In the genomic region with DNA sequence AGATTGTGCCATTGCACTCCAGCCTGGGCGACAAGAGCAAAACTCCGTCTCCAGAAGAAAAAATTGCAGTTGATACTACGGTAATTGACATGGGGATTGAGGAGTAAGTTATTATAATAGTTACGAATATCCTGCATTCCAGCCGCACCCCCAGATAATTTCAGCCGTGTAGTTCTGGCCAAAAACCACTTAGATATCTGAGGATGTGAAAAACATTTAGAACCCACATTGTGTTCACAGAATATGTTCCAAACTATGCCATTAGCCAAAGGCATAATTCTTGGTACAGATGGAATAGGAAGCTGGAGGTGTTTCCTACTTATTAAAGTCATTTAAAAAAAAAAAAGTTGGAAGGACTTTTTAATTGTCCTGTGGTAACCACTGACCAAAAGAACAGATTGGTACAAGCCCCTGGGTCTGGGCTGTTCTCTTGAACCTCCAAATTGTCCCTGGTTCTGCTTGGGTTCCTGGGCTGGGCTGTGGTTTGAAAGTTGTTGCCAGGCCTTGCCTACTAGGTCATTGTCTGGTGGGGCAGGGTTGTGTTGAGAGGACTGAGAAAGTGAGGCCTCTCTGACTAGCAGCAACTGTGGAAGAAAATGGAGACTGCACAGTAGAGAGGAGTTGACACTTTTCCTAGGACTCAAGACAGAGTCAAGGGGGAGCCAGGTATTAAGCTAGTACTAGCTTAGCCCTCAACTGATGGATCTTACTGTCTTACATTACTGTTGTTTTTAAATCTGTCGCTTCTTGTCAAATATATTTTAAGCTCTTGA, we compare ENCODE assay signal across 1 cellular context.
TF ChIP-seq lines count a peak whose summit lies in the region.

No MANE protein-coding gene starts in this region.

TF ChIP-seq in GM12878, 131 proteins besides CTCF, POLR2A, EP300 and RAD21:
- TF ChIP-seq, protein P1, sequence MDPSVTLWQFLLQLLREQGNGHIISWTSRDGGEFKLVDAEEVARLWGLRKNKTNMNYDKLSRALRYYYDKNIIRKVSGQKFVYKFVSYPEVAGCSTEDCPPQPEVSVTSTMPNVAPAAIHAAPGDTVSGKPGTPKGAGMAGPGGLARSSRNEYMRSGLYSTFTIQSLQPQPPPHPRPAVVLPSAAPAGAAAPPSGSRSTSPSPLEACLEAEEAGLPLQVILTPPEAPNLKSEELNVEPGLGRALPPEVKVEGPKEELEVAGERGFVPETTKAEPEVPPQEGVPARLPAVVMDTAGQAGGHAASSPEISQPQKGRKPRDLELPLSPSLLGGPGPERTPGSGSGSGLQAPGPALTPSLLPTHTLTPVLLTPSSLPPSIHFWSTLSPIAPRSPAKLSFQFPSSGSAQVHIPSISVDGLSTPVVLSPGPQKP (IDR thresholded peaks at IDR 0.05; ENCODE audit: low read depth, low read length), result no peak
- TF ChIP-seq ZNF217 (IDR thresholded peaks at IDR 0.05), result 0 out of 2 replicates have a peak, but pooled peaks have one; percentile 15
